ENCODE assay signal across 20 cellular contexts in the genomic region with DNA sequence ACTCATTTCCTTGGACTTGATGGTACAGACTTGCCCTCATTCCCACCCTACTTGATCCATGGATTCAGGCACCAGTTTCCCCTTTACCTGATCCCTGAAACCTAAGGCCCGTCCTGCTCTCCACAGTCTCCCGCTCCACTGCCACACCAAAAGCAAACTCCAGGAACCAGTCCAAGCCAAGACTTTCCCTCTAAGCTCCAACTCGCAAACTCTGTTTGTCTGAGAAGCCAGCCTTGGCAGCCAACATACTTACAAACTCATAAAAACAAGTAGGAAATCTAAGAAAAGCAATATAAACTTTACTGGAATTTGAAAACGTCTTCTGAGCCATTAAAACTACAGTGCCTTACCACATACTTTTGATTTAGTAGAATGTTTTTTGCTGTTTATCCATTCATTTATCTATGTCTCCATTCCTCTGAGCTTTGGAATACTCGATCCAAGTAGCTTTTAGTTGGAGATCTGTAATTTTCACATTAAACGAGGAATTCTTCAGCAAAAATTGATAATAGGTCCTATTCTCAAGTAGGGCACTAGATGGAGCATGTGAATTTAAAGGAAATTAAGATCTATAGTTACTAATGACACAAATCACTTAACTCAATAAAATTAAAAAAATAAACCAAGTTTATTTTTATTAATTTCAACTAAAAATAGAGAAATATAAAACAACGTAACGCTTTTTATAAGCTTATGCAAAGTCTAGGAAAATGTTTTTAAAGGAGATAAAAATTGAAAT.
DNase-seq lines count a peak whose midpoint lies in the region; ATAC-seq, FAIRE-seq and TF ChIP-seq lines count a peak whose summit lies in the region.
"Had no signal": no experiment of that assay in that cellular context is flagged by ENCODE, and none has a peak within 500 bp of the region (broad histone marks: within the 10 kb centered on the region; RNA-seq: fewer than 3 reads in every experiment).

No MANE protein-coding gene starts in this region.

- peak; percentile 46 for FAIRE-seq in kidney (lab: Jason Lieb, UNC)

- H3K4me1 ChIP-seq in adipocyte (ENCODE audit: control insufficient read depth, insufficient read depth, low read length) (no peaks in the 10 kb centered on the region), kidney (ENCODE audit: control insufficient read depth in 1 of 2, insufficient read depth in 1 of 2, low read depth in 1 of 2, low read length in 2 of 2) (peaks cover 3 to 4% of the 10 kb centered on the region in 2 donors), upper lobe of right lung (no peaks in the 10 kb centered on the region)
- H3K4me1 ChIP-seq: Caco-2, left lung had no signal

- H3K27ac ChIP-seq in kidney (ENCODE audit: low read depth in 2 of 2, low read length in 2 of 2) (peak overlapping the region; percentile 9 to 54), upper lobe of right lung (no peak overlapping the region)
- H3K27ac ChIP-seq: cardiac muscle cell, left lung, PC-9 had no signal

- CTCF ChIA-PET in HEK293T (lab: Yijun Ruan, JAX) = interaction anchor here (1.2 to 1.8 kb wide), 4 partner anchors 8 to 438 kb away, joined by 3 to 11 read pairs (median 6); a partner anchor contains a TSS

- H3K27me3 ChIP-seq in adipocyte (replicated peaks; ENCODE audit: control insufficient read depth, insufficient read depth, low read length) (peaks cover 24% of the 10 kb centered on the region), upper lobe of right lung (no peaks in the 10 kb centered on the region)
- H3K27me3 ChIP-seq: cardiac muscle cell had no signal

- DNase-seq in NCI-H2171 treated with DMSO at 0.1 percent for 48 hours (lab: John Stamatoyannopoulos, UW) (peak; percentile 18), NCI-H2171 (lab: John Stamatoyannopoulos, UW) (no peak), adipocyte (ENCODE audit: low read depth) (peak; percentile 29), kidney (no peak), upper lobe of right lung (no peak), HEK293T (ENCODE audit: extremely low spot score) (no peak), T-helper 2 cell (no peak), GDM1 (lab: John Stamatoyannopoulos, UW) (no peak)
- DNase-seq: activated CD4-positive, alpha-beta T cell treated with anti-CD3 and anti-CD28 coated beads for 4 hours; activated T-cell treated with anti-CD3 and anti-CD28 coated beads for 4 hours; Caco-2; left lung; natural killer cell; NCI-H1092 treated with DMSO at 0.1 percent for 48 hours; NCI-H345; PC-9; stimulated activated CD4-positive, alpha-beta T cell treated with anti-CD3 and anti-CD28 coated beads, Interleukin-2, amount 100 ng/mL, for 48 hours had no signal

- H3K9me3 ChIP-seq in adipocyte (ENCODE audit: control insufficient read depth, low read length) (no peaks in the 10 kb centered on the region), kidney (ENCODE audit: control insufficient read depth in 1 of 2, low read length in 2 of 2) (no peaks in the 10 kb centered on the region), upper lobe of right lung (no peaks in the 10 kb centered on the region)
- H3K9me3 ChIP-seq: Caco-2, left lung had no signal

- H3K9ac ChIP-seq in adipocyte (ENCODE audit: low read length) = no peak overlapping the region
- H3K9ac ChIP-seq in kidney (ENCODE audit: low read length in 2 of 2) = no peak overlapping the region

- intact Hi-C loops in kidney (cut with DNase I) = no loop called here
- intact Hi-C loops in upper lobe of right lung (cut with DNase I) = no loop called here

- ATAC-seq in upper lobe of right lung = no peak
- ATAC-seq: activated naive CD4-positive, alpha-beta T cell treated with anti-CD3 and anti-CD28 coated beads, Interleukin-2, amount 50 U/mL, for 72 hours; left lung; natural killer cell; sciatic nerve had no signal

- no peak overlapping the region for H3K4me3 ChIP-seq in adipocyte (ENCODE audit: low read length)
- no peak overlapping the region for H3K4me3 ChIP-seq in kidney (ENCODE audit: low read length in 2 of 2)
- no peak overlapping the region for H3K4me3 ChIP-seq in upper lobe of right lung
- H3K4me3 ChIP-seq: cardiac muscle cell, left lung, PC-9 had no signal

- H3K36me3 ChIP-seq in adipocyte (ENCODE audit: control insufficient read depth, insufficient read depth, low read length, severe bottlenecking) (no peaks in the 10 kb centered on the region), kidney (ENCODE audit: control insufficient read depth in 1 of 2, insufficient read depth in 2 of 2, low read length in 2 of 2) (no peaks in the 10 kb centered on the region), upper lobe of right lung (no peaks in the 10 kb centered on the region)
- H3K36me3 ChIP-seq: cardiac muscle cell, left lung had no signal

- TF ChIP-seq CTCF in kidney (IDR thresholded peaks at IDR 0.05; ENCODE audit: borderline replicate concordance, extremely low read depth, insufficient read depth) (no peak), upper lobe of right lung (IDR thresholded peaks at IDR 0.05) (peak; percentile 5)

- POLR2A ChIA-PET in HEK293T (lab: Yijun Ruan, JAX) = no interaction called here

TF ChIP-seq in HEK293T, 16 proteins besides CTCF, POLR2A, EP300 and RAD21:
- no peak for TF ChIP-seq SP1 (IDR thresholded peaks at IDR 0.05)
- TF ChIP-seq, protein P1, sequence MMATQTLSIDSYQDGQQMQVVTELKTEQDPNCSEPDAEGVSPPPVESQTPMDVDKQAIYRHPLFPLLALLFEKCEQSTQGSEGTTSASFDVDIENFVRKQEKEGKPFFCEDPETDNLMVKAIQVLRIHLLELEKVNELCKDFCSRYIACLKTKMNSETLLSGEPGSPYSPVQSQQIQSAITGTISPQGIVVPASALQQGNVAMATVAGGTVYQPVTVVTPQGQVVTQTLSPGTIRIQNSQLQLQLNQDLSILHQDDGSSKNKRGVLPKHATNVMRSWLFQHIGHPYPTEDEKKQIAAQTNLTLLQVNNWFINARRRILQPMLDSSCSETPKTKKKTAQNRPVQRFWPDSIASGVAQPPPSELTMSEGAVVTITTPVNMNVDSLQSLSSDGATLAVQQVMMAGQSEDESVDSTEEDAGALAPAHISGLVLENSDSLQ (IDR thresholded peaks at IDR 0.05) = no peak
- TF ChIP-seq FOXA1 (IDR thresholded peaks at IDR 0.05) = no peak
- no peak for TF ChIP-seq ARNT (IDR thresholded peaks at IDR 0.05)
- TF ChIP-seq HDGF (IDR thresholded peaks at IDR 0.05; ENCODE audit: borderline replicate concordance) = no peak

Comparison
In these comparisons a context has a peak if more than half of its experiments do, and no peak if none do; other contexts are left out.
1. DNase-seq: peak in NCI-H2171 treated with DMSO at 0.1 percent for 48 hours (single experiment) and adipocyte (single experiment); none in NCI-H2171 (single experiment), kidney (single experiment), upper lobe of right lung (single experiment), HEK293T (single experiment), T-helper 2 cell (0 of 5) and GDM1 (single experiment).